15 cellular contexts compared by ENCODE assay signal in genomic region chr2:180203972-180204371, GRCh38.
DNase-seq lines count a peak whose midpoint lies in the region; ATAC-seq and TF ChIP-seq lines count a peak whose summit lies in the region.
"Had no signal": no experiment of that assay in that cellular context is flagged by ENCODE, and none has a peak within 500 bp of the region (broad histone marks: within the 10 kb centered on the region; RNA-seq: fewer than 3 reads in every experiment).

No MANE protein-coding gene starts in this region.

- ATAC-seq in HG03280 (IDR thresholded peaks at IDR 0.05; ENCODE audit: unreplicated experiment) = no peak

- 83 to 84% methylated on average over 1 to 2 of the region's 2 CpGs for WGBS in mesodermal cell (ENCODE audit: insufficient coverage in 2 of 2), 2 experiments

- H3K27ac ChIP-seq in mesodermal cell (ENCODE audit: low read depth, low read length, severe bottlenecking) = peak overlapping the region; percentile 36
- H3K27ac ChIP-seq: ovary had no signal

- no peak for TF ChIP-seq CTCF in fibroblast of mammary gland (conservative IDR thresholded peaks at IDR 0.05; ENCODE audit: control insufficient read depth, insufficient read depth, low read depth, low read length)

- no peaks in the 10 kb centered on the region for H3K36me3 ChIP-seq in mesodermal cell (ENCODE audit: control insufficient read depth, insufficient read depth, low read length)
- H3K36me3 ChIP-seq: ovary had no signal

- H3K4me3 ChIP-seq in fibroblast of mammary gland (ENCODE audit: control insufficient read depth, low read depth, low read length) = no peak overlapping the region
- no peak overlapping the region for H3K4me3 ChIP-seq in mesodermal cell (ENCODE audit: extremely low read depth, insufficient read depth, low read length, poor library complexity, severe bottlenecking)
- H3K4me3 ChIP-seq: ovary had no signal

- H3K9me3 ChIP-seq in mesodermal cell (ENCODE audit: control insufficient read depth, low read length) = no peaks in the 10 kb centered on the region
- H3K9me3 ChIP-seq: ovary had no signal

- DNase-seq in AG20443 (ENCODE audit: low spot score) (peak; percentile 66), RPMI7951 (ENCODE audit: low read depth) (peak; percentile 18), fibroblast of mammary gland (ENCODE audit: low read depth) (peak; percentile 95), UCSD-AML1 (lab: John Stamatoyannopoulos, UW; ENCODE audit: unreplicated experiment) (no peak), NOMO-1 treated with dmso at 0.1 percent for 144 hours (lab: John Stamatoyannopoulos, UW; ENCODE audit: unreplicated experiment) (no peak)
- no peak for DNase-seq in activated T-cell treated with anti-CD3 and anti-CD28 coated beads, Interleukin-2, amount 50 U/mL, for 48 hours
- DNase-seq: activated CD4-positive, alpha-beta memory T cell treated with anti-CD3 and anti-CD28 coated beads, Interleukin-2, amount 10 ng/mL, durations not matched to agents 7 days and 5 days; activated effector memory CD4-positive, alpha-beta T cell treated with anti-CD3 and anti-CD28 coated beads, Interleukin-2, amount 50 U/mL, for 16 hours; central memory CD4-positive, alpha-beta T cell; NCI-H2029; ovary; SIG-M5; T1000 had no signal

- H3K4me1 ChIP-seq in mesodermal cell (ENCODE audit: control insufficient read depth, insufficient read depth, low read length, poor library complexity, severe bottlenecking) = peaks cover 16% of the 10 kb centered on the region

Comparison
In these comparisons a context has a peak if more than half of its experiments do, and no peak if none do; other contexts are left out.
1. DNase-seq: peak in AG20443 (single experiment), RPMI7951 (single experiment) and fibroblast of mammary gland (single experiment); none in UCSD-AML1 (single experiment), activated T-cell treated with anti-CD3 and anti-CD28 coated beads, Interleukin-2, amount 50 U/mL, for 48 hours (0 of 2) and NOMO-1 treated with dmso at 0.1 percent for 144 hours (single experiment).